18 cellular contexts compared by ENCODE assay signal in the genomic region with DNA sequence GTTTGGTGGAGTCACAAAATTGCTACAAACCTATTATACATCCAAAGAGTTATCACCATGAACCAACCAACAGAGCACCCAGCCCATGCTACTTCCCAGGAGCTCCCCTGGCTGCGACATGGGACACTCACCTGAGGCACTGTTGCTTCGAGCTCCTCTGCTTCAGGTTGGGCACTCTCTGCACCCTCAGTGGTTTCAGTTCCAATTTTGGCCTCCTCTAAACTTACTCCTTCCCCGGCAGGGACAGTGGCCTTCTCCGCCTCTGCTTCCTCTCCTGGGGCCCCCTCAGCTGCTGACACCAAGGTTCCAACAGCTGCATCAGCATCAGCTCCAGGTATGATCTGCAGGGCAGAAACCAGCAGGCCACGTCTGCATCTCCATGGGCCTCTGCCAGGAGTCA.
DNase-seq lines count a peak whose midpoint lies in the region; ATAC-seq and TF ChIP-seq lines count a peak whose summit lies in the region.
"Had no signal": no experiment of that assay in that cellular context is flagged by ENCODE, and none has a peak within 500 bp of the region (broad histone marks: within the 10 kb centered on the region; RNA-seq: fewer than 3 reads in every experiment).

No MANE protein-coding gene starts in this region.

- H3K9me3 ChIP-seq in T-helper 17 cell (ENCODE audit: control insufficient read depth, low read length, poor library complexity, severe bottlenecking) = no peaks in the 10 kb centered on the region
- H3K9me3 ChIP-seq: colonic mucosa, esophagus squamous epithelium, MG63, testis had no signal

- H3K4me3 ChIP-seq in GM12864 (ENCODE audit: low read depth, low read length) = no peak overlapping the region
- H3K4me3 ChIP-seq: colonic mucosa, esophagus squamous epithelium, MG63, testis had no signal

- peak; percentile 7 for DNase-seq in GM12864 (ENCODE audit: low read depth)
- DNase-seq in T-helper 9 cell = no peak
- DNase-seq in activated CD8-positive, alpha-beta memory T cell treated with anti-CD3 and anti-CD28 coated beads for 24 hours = no peak
- no peak for DNase-seq in HUDEP-2 (lab: John Stamatoyannopoulos, UW; ENCODE audit: unreplicated experiment in 76 of 76)
- DNase-seq in T-helper 17 cell = no peak
- DNase-seq: ACHN; activated CD4-positive, alpha-beta T cell treated with anti-CD3 and anti-CD28 coated beads, Interleukin-2, amount 50 U/mL, for 4 hours; colonic mucosa; esophagus squamous epithelium; MG63; NCI-H2081 treated with DMSO at 0.1 percent for 48 hours; NCI-H774; testis had no signal

- peak; percentile 47 for ATAC-seq in GM19397 (IDR thresholded peaks at IDR 0.05; ENCODE audit: unreplicated experiment)
- ATAC-seq in HG02642 (IDR thresholded peaks at IDR 0.05; ENCODE audit: poor library complexity, unreplicated experiment) = peak; percentile 81
- peak; percentile 60 for ATAC-seq in HG03565 (IDR thresholded peaks at IDR 0.05; ENCODE audit: unreplicated experiment)
- no peak for ATAC-seq in T-helper 17 cell
- ATAC-seq: activated T-helper 17 cell treated with anti-CD3 and anti-CD28 coated beads, Interleukin-2, amount 50 U/mL, for 72 hours; left lobe of liver had no signal

- H3K27me3 Mint-ChIP-seq in T-helper 17 cell = peaks cover 9% of the 10 kb centered on the region
- H3K27me3 Mint-ChIP-seq: activated T-helper 17 cell treated with anti-CD3 and anti-CD28 coated beads, Interleukin-2, amount 50 U/mL, for 72 hours had no signal

- peaks cover 9% of the 10 kb centered on the region for H3K4me1 Mint-ChIP-seq in T-helper 17 cell

- H3K36me3 Mint-ChIP-seq in T-helper 17 cell (ENCODE audit: low read depth) = peaks cover 2% of the 10 kb centered on the region

- no peak overlapping the region for H3K4me3 Mint-ChIP-seq in T-helper 17 cell
- H3K4me3 Mint-ChIP-seq: activated T-helper 17 cell treated with anti-CD3 and anti-CD28 coated beads, Interleukin-2, amount 50 U/mL, for 72 hours had no signal

- TF ChIP-seq CTCF in GM12864 (IDR thresholded peaks at IDR 0.05; ENCODE audit: low read depth, low read length, missing control alignments) = no peak

- no peak overlapping the region for H3K27ac Mint-ChIP-seq in T-helper 17 cell
- H3K27ac Mint-ChIP-seq: activated T-helper 17 cell treated with anti-CD3 and anti-CD28 coated beads, Interleukin-2, amount 50 U/mL, for 72 hours had no signal
